15 cellular contexts compared by ENCODE assay signal in the genomic region with DNA sequence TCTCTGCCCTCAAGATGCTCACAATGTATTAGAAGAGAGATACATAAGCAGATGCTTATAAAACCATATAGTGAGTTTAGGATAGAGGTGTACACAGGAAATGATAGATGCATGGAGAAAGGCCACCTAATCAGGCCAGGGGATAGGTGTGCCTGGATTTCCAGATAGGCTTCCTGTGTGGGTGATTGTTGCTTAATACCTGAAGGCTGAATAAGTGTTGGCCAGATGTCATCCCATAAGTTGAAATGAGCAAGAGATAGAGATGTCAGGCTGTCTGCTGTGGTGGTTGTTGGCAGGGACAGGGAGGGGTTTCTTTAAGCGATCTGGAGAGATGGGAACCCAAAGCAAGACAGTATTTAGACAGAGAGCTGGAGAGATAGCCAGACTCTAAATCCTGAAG.
DNase-seq lines count a peak whose midpoint lies in the region; FAIRE-seq and TF ChIP-seq lines count a peak whose summit lies in the region.
"Had no signal": no experiment of that assay in that cellular context is flagged by ENCODE, and none has a peak within 500 bp of the region (broad histone marks: within the 10 kb centered on the region; RNA-seq: fewer than 3 reads in every experiment).

No MANE protein-coding gene starts in this region.

- intact Hi-C loops in MCF 10A (cut with micrococcal nuclease), result no loop called here
- intact Hi-C loops in breast epithelium (cut with DNase I; ENCODE audit: low total_unique reads), result no loop called here
- intact Hi-C loops in spleen (cut with DNase I; ENCODE audit: low total_unique reads), result no loop called here

- H3K36me3 ChIP-seq in breast epithelium, result no peaks in the 10 kb centered on the region
- no peaks in the 10 kb centered on the region for H3K36me3 ChIP-seq in bronchial epithelial cell (ENCODE audit: control insufficient read depth, insufficient read depth, low read length)
- H3K36me3 ChIP-seq in spleen, result no peaks in the 10 kb centered on the region
- H3K36me3 ChIP-seq: BLaER1 treated with 17β-estradiol and CSF1 and Interleukin-3, amounts not matched to agents 10 nM and 100 nM had no signal

- TF ChIP-seq CTCF in MCF 10A (IDR thresholded peaks at IDR 0.05; ENCODE audit: unreplicated experiment), result no peak
- no peak for TF ChIP-seq CTCF in breast epithelium (IDR thresholded peaks at IDR 0.05)
- TF ChIP-seq CTCF in bronchial epithelial cell (IDR thresholded peaks at IDR 0.05; ENCODE audit: insufficient read depth, low read length, severe bottlenecking), result no peak
- no peak for TF ChIP-seq CTCF in spleen (IDR thresholded peaks at IDR 0.05 in 8 of 11, conservative IDR thresholded peaks at IDR 0.05 in 3 of 11)

- H3K27ac Mint-ChIP-seq in MCF 10A (ENCODE audit: low read depth, unreplicated experiment), result peak overlapping the region; percentile 24
- H3K27ac Mint-ChIP-seq: CD4-positive, CD25-positive, alpha-beta regulatory T cell; HFFc6 had no signal

- CTCF ChIA-PET in MCF 10A (lab: Yijun Ruan, JAX), result interaction anchor here (0.7 kb wide), 1 partner anchor 304 kb away, joined by 3 read pairs; no protein-coding TSS in a partner anchor

- H3K9me3 ChIP-seq in breast epithelium (no peaks in the 10 kb centered on the region), spleen (no peaks in the 10 kb centered on the region)

- no peaks in the 10 kb centered on the region for H3K9me3 Mint-ChIP-seq in MCF 10A (ENCODE audit: unreplicated experiment)
- H3K9me3 Mint-ChIP-seq: HFFc6 had no signal

- H3K4me3 ChIP-seq in breast epithelium (no peak overlapping the region), bronchial epithelial cell (ENCODE audit: low read depth, low read length) (no peak overlapping the region), spleen (no peak overlapping the region)
- H3K4me3 ChIP-seq: BLaER1 treated with 17β-estradiol and CSF1 and Interleukin-3, amounts not matched to agents 10 nM and 100 nM had no signal

- 88 to 100% (median 95%) methylated on average over 1 of the region's 1 CpG for WGBS in spleen, 5 donors

- H3K27me3 ChIP-seq in breast epithelium, result no peaks in the 10 kb centered on the region
- no peaks in the 10 kb centered on the region for H3K27me3 ChIP-seq in bronchial epithelial cell (ENCODE audit: control insufficient read depth, insufficient read depth, low read length)
- no peaks in the 10 kb centered on the region for H3K27me3 ChIP-seq in spleen (replicated peaks in 1 of 7)
- H3K27me3 ChIP-seq: BLaER1 treated with 17β-estradiol and CSF1 and Interleukin-3, amounts not matched to agents 10 nM and 100 nM had no signal

- POLR2A ChIA-PET in MCF 10A (lab: Yijun Ruan, JAX), result interaction anchor here (0.7 kb wide), 1 partner anchor 140 kb away, joined by 3 read pairs; no protein-coding TSS in a partner anchor

- no peaks in the 10 kb centered on the region for H3K4me1 ChIP-seq in breast epithelium
- peaks cover 0 to 8% (median 0%) of the 10 kb centered on the region in 6 donors for H3K4me1 ChIP-seq in spleen

- no TSS peak for BruUV-seq in MCF 10A (replicated peaks; lab: Mats Ljungman, UMichigan)

- no peaks in the 10 kb centered on the region for H3K36me3 Mint-ChIP-seq in MCF 10A (ENCODE audit: insufficient read depth, unreplicated experiment)
- H3K36me3 Mint-ChIP-seq: CD4-positive, CD25-positive, alpha-beta regulatory T cell had no signal

- TF ChIP-seq POLR2A in breast epithelium (IDR thresholded peaks at IDR 0.05), result no peak
- no peak for TF ChIP-seq POLR2A in spleen (IDR thresholded peaks at IDR 0.05)

- DNase-seq in MCF 10A (ENCODE audit: unreplicated experiment) (no peak), breast epithelium (ENCODE audit: low spot score in 2 of 2) (no peak), bronchial epithelial cell (ENCODE audit: low read depth) (peak; percentile 82), iris pigment epithelial cell (ENCODE audit: low read depth) (peak; percentile 14), NCI-H2196 (lab: John Stamatoyannopoulos, UW; ENCODE audit: unreplicated experiment) (no peak), NCI-H128 (lab: John Stamatoyannopoulos, UW; ENCODE audit: unreplicated experiment) (no peak), AG08395 (ENCODE audit: low spot score) (no peak), spleen (no peak)
- DNase-seq: CD4-positive, CD25-positive, alpha-beta regulatory T cell; DMS53; HCEC 1CT; HFFc6 had no signal

- no peaks in the 10 kb centered on the region for H3K27me3 Mint-ChIP-seq in MCF 10A (ENCODE audit: insufficient read depth, unreplicated experiment)
- H3K27me3 Mint-ChIP-seq: CD4-positive, CD25-positive, alpha-beta regulatory T cell had no signal

- H3K27ac ChIP-seq in breast epithelium (no peak overlapping the region), spleen (no peak overlapping the region)
- H3K27ac ChIP-seq: 22Rv1; BLaER1 treated with 17β-estradiol and CSF1 and Interleukin-3, amounts not matched to agents 10 nM and 100 nM had no signal

- no peak overlapping the region for H3K4me3 Mint-ChIP-seq in MCF 10A (ENCODE audit: unreplicated experiment)
- H3K4me3 Mint-ChIP-seq: CD4-positive, CD25-positive, alpha-beta regulatory T cell; HFFc6 had no signal

- FAIRE-seq in bronchial epithelial cell (lab: Jason Lieb, UNC), result no peak
- FAIRE-seq: GM18507 had no signal

- H3K4me1 Mint-ChIP-seq in MCF 10A (ENCODE audit: insufficient read depth, unreplicated experiment), result peaks cover 25% of the 10 kb centered on the region

Comparison
In these comparisons a context has a peak if more than half of its experiments do, and no peak if none do; other contexts are left out.
1. DNase-seq: peak in bronchial epithelial cell (single experiment) and iris pigment epithelial cell (single experiment); none in MCF 10A (single experiment), breast epithelium (0 of 2), NCI-H2196 (single experiment), NCI-H128 (single experiment), AG08395 (single experiment) and spleen (single experiment).